14 cellular contexts compared by ENCODE assay signal in the genomic region with DNA sequence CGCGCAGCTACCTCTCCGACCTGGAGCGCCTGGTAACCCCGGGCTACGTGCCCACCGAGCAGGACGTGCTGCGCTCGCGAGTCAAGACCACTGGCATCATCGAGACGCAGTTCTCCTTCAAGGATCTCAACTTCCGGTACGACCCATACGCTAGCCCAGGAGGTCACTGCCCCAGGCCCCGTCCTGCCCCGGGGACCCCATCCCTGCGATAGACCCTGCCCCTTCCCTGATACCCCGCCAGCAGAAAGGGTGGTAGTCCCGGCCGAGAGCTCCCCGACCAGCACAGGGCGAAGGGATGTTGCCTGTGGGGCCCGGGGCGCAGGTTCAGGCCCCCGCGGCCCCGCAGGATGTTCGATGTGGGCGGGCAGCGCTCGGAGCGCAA. TPM values are rescaled to one million over a fixed set of nuclear protein-coding genes. Genes with fewer than 3 reads are reported as not detected.
DNase-seq lines count a peak whose midpoint lies in the region; ATAC-seq and TF ChIP-seq lines count a peak whose summit lies in the region.
"Had no signal": no experiment of that assay in that cellular context is flagged by ENCODE, and none has a peak within 500 bp of the region (broad histone marks: within the 10 kb centered on the region; RNA-seq: fewer than 3 reads in every experiment).

No MANE protein-coding gene starts in this region.

- H3K4me1 Mint-ChIP-seq in activated naive CD8-positive, alpha-beta T cell treated with anti-CD3 and anti-CD28 coated beads, Interleukin-2, amount 10 ng/mL, durations not matched to agents 7 days and 5 days = peaks cover 3% of the 10 kb centered on the region
- peaks cover 12% of the 10 kb centered on the region for H3K4me1 Mint-ChIP-seq in activated naive CD8-positive, alpha-beta T cell treated with anti-CD3 and anti-CD28 coated beads, Interleukin-2, amount 50 U/mL, for 24 hours
- H3K4me1 Mint-ChIP-seq in GM23338 = peaks cover 12% of the 10 kb centered on the region
- H3K4me1 Mint-ChIP-seq in activated T-helper 17 cell treated with anti-CD3 and anti-CD28 coated beads, Interleukin-2, amount 50 U/mL, for 72 hours = no peaks in the 10 kb centered on the region
- peaks cover 11% of the 10 kb centered on the region for H3K4me1 Mint-ChIP-seq in stimulated activated effector memory CD8-positive, alpha-beta T cell treated with anti-CD3 and anti-CD28 coated beads, Interleukin-12 subunit alpha, Interleukin-12 subunit beta, amount 100 ng/mL, for 72 hours

- no peak overlapping the region; the same call in 1 of the 2 replicates for H3K4me2 ChIP-seq in GM23338
- H3K4me2 ChIP-seq: PC-9 had no signal

- H4K20me1 ChIP-seq in GM23338 (replicated peaks; ENCODE audit: insufficient read depth) = no peaks in the 10 kb centered on the region

- peak overlapping the region; percentile 72 for H2AFZ ChIP-seq in GM23338
- H2AFZ ChIP-seq: PC-9 had no signal

- no peak for ATAC-seq in activated naive CD8-positive, alpha-beta T cell treated with anti-CD3 and anti-CD28 coated beads, Interleukin-2, amount 10 ng/mL, durations not matched to agents 7 days and 5 days (ENCODE audit: low read depth)
- no peak for ATAC-seq in activated naive CD8-positive, alpha-beta T cell treated with anti-CD3 and anti-CD28 coated beads, Interleukin-2, amount 50 U/mL, for 24 hours
- ATAC-seq in GM23338 = no peak
- no peak for ATAC-seq in activated T-helper 17 cell treated with anti-CD3 and anti-CD28 coated beads, Interleukin-2, amount 50 U/mL, for 72 hours (replicated peaks)
- no peak for ATAC-seq in stimulated activated effector memory CD8-positive, alpha-beta T cell treated with anti-CD3 and anti-CD28 coated beads, Interleukin-12 subunit alpha, Interleukin-12 subunit beta, amount 100 ng/mL, for 72 hours

- H3K36me3 Mint-ChIP-seq in activated naive CD8-positive, alpha-beta T cell treated with anti-CD3 and anti-CD28 coated beads, Interleukin-2, amount 10 ng/mL, durations not matched to agents 7 days and 5 days = no peaks in the 10 kb centered on the region
- H3K36me3 Mint-ChIP-seq in activated naive CD8-positive, alpha-beta T cell treated with anti-CD3 and anti-CD28 coated beads, Interleukin-2, amount 50 U/mL, for 24 hours (ENCODE audit: low read depth) = no peaks in the 10 kb centered on the region
- H3K36me3 Mint-ChIP-seq in GM23338 (ENCODE audit: low read depth) = no peaks in the 10 kb centered on the region
- H3K36me3 Mint-ChIP-seq in activated T-helper 17 cell treated with anti-CD3 and anti-CD28 coated beads, Interleukin-2, amount 50 U/mL, for 72 hours (ENCODE audit: low read depth) = no peaks in the 10 kb centered on the region
- peaks cover 4% of the 10 kb centered on the region for H3K36me3 Mint-ChIP-seq in stimulated activated effector memory CD8-positive, alpha-beta T cell treated with anti-CD3 and anti-CD28 coated beads, Interleukin-12 subunit alpha, Interleukin-12 subunit beta, amount 100 ng/mL, for 72 hours
- H3K36me3 Mint-ChIP-seq: CD4-positive, alpha-beta memory T cell had no signal

- H3K27ac Mint-ChIP-seq in activated naive CD8-positive, alpha-beta T cell treated with anti-CD3 and anti-CD28 coated beads, Interleukin-2, amount 10 ng/mL, durations not matched to agents 7 days and 5 days = no peak overlapping the region
- H3K27ac Mint-ChIP-seq in activated naive CD8-positive, alpha-beta T cell treated with anti-CD3 and anti-CD28 coated beads, Interleukin-2, amount 50 U/mL, for 24 hours = no peak overlapping the region
- no peak overlapping the region for H3K27ac Mint-ChIP-seq in GM23338
- H3K27ac Mint-ChIP-seq in activated T-helper 17 cell treated with anti-CD3 and anti-CD28 coated beads, Interleukin-2, amount 50 U/mL, for 72 hours = no peak overlapping the region
- no peak overlapping the region for H3K27ac Mint-ChIP-seq in stimulated activated effector memory CD8-positive, alpha-beta T cell treated with anti-CD3 and anti-CD28 coated beads, Interleukin-12 subunit alpha, Interleukin-12 subunit beta, amount 100 ng/mL, for 72 hours

- no peaks in the 10 kb centered on the region for H3K9me3 Mint-ChIP-seq in activated naive CD8-positive, alpha-beta T cell treated with anti-CD3 and anti-CD28 coated beads, Interleukin-2, amount 10 ng/mL, durations not matched to agents 7 days and 5 days
- no peaks in the 10 kb centered on the region for H3K9me3 Mint-ChIP-seq in activated naive CD8-positive, alpha-beta T cell treated with anti-CD3 and anti-CD28 coated beads, Interleukin-2, amount 50 U/mL, for 24 hours
- no peaks in the 10 kb centered on the region for H3K9me3 Mint-ChIP-seq in GM23338
- no peaks in the 10 kb centered on the region for H3K9me3 Mint-ChIP-seq in activated T-helper 17 cell treated with anti-CD3 and anti-CD28 coated beads, Interleukin-2, amount 50 U/mL, for 72 hours
- no peaks in the 10 kb centered on the region for H3K9me3 Mint-ChIP-seq in stimulated activated effector memory CD8-positive, alpha-beta T cell treated with anti-CD3 and anti-CD28 coated beads, Interleukin-12 subunit alpha, Interleukin-12 subunit beta, amount 100 ng/mL, for 72 hours
- H3K9me3 Mint-ChIP-seq: CD4-positive, alpha-beta memory T cell had no signal

- no peaks in the 10 kb centered on the region for H3K36me3 ChIP-seq in GM23338 (ENCODE audit: insufficient read depth)
- H3K36me3 ChIP-seq: SJCRH30 had no signal

- POLR2A ChIA-PET in activated naive CD8-positive, alpha-beta T cell treated with anti-CD3 and anti-CD28 coated beads, Interleukin-2, amount 10 ng/mL, durations not matched to agents 7 days and 5 days (lab: Charles Lee) = interaction anchor here (1.0 to 2.7 kb wide), 4 partner anchors 27 to 82 kb away, joined by 3 to 30 read pairs (median 8); no protein-coding TSS in a partner anchor

- TF ChIP-seq CTCF in GM23338 (conservative IDR thresholded peaks at IDR 0.05; ENCODE audit: low read depth in 2 of 2) = no peak

- no peaks in the 10 kb centered on the region for H3K9me2 ChIP-seq in GM23338 (ENCODE audit: insufficient read depth)

- no peak overlapping the region for H3K27ac ChIP-seq in GM23338 (ENCODE audit: low read depth)
- H3K27ac ChIP-seq: PC-9, SJCRH30 had no signal

- peaks cover 12% of the 10 kb centered on the region; the same call in 1 of the 2 replicates for H3K27me3 ChIP-seq in GM23338 (ENCODE audit: insufficient read depth)
- H3K27me3 ChIP-seq: SJCRH30 had no signal

- H3K4me3 ChIP-seq in GM23338 = no peak overlapping the region
- H3K4me3 ChIP-seq: PC-9, SJCRH30 had no signal

- H3K79me2 ChIP-seq in GM23338 (replicated peaks; ENCODE audit: insufficient read depth) = no peaks in the 10 kb centered on the region

- peaks cover 3% of the 10 kb centered on the region for H3F3A ChIP-seq in GM23338 (replicated peaks; ENCODE audit: low read depth)

- peaks cover 8% of the 10 kb centered on the region; the same call in 1 of the 2 replicates for H3K4me1 ChIP-seq in GM23338 (ENCODE audit: insufficient read depth)

- H3K4me3 Mint-ChIP-seq in activated naive CD8-positive, alpha-beta T cell treated with anti-CD3 and anti-CD28 coated beads, Interleukin-2, amount 10 ng/mL, durations not matched to agents 7 days and 5 days = no peak overlapping the region
- no peak overlapping the region for H3K4me3 Mint-ChIP-seq in activated naive CD8-positive, alpha-beta T cell treated with anti-CD3 and anti-CD28 coated beads, Interleukin-2, amount 50 U/mL, for 24 hours
- no peak overlapping the region for H3K4me3 Mint-ChIP-seq in GM23338
- peak overlapping the region; percentile 29 for H3K4me3 Mint-ChIP-seq in activated T-helper 17 cell treated with anti-CD3 and anti-CD28 coated beads, Interleukin-2, amount 50 U/mL, for 72 hours
- peak overlapping the region; percentile 45 for H3K4me3 Mint-ChIP-seq in stimulated activated effector memory CD8-positive, alpha-beta T cell treated with anti-CD3 and anti-CD28 coated beads, Interleukin-12 subunit alpha, Interleukin-12 subunit beta, amount 100 ng/mL, for 72 hours

- peaks cover 26% of the 10 kb centered on the region for H3K27me3 Mint-ChIP-seq in activated naive CD8-positive, alpha-beta T cell treated with anti-CD3 and anti-CD28 coated beads, Interleukin-2, amount 10 ng/mL, durations not matched to agents 7 days and 5 days
- peaks cover 15% of the 10 kb centered on the region for H3K27me3 Mint-ChIP-seq in activated naive CD8-positive, alpha-beta T cell treated with anti-CD3 and anti-CD28 coated beads, Interleukin-2, amount 50 U/mL, for 24 hours
- peaks cover 17% of the 10 kb centered on the region for H3K27me3 Mint-ChIP-seq in GM23338 (ENCODE audit: insufficient read depth, low read depth, poor library complexity)
- H3K27me3 Mint-ChIP-seq in activated T-helper 17 cell treated with anti-CD3 and anti-CD28 coated beads, Interleukin-2, amount 50 U/mL, for 72 hours = no peaks in the 10 kb centered on the region

- peak; percentile 50 for DNase-seq in activated naive CD8-positive, alpha-beta T cell treated with anti-CD3 and anti-CD28 coated beads, Interleukin-2, amount 10 ng/mL, durations not matched to agents 7 days and 5 days
- DNase-seq in activated naive CD8-positive, alpha-beta T cell treated with anti-CD3 and anti-CD28 coated beads, Interleukin-2, amount 50 U/mL, for 24 hours = no peak
- DNase-seq in GM23338 (ENCODE audit: low spot score) = no peak
- no peak for DNase-seq in stimulated activated effector memory CD8-positive, alpha-beta T cell treated with anti-CD3 and anti-CD28 coated beads, Interleukin-12 subunit alpha, Interleukin-12 subunit beta, amount 100 ng/mL, for 72 hours (ENCODE audit: low spot score in 2 of 2)
- DNase-seq in retina = no peak
- no peak for DNase-seq in T-helper 2 cell
- DNase-seq: DMS79, NCI-H1436 treated with DMSO at 0.1 percent for 48 hours, NCI-H2029 treated with DMSO at 0.1 percent for 48 hours, NCI-H510A treated with DMSO at 0.1 percent for 48 hours had no signal

RNA-seq across cellular contexts. Expression of gene GNAT1, which starts 2.3 kb away (rescaled TPM):
- not detected for total RNA-seq in activated naive CD8-positive, alpha-beta T cell treated with anti-CD3 and anti-CD28 coated beads, Interleukin-2, amount 10 ng/mL, durations not matched to agents 7 days and 5 days
- total RNA-seq in GM23338 (2014; rRNA removed; shearing (Covaris generic)) = not detected in 2 replicates
- polyA plus RNA-seq in GM23338 (2016; fragmentation: Nextera tagmentation; extraction: Ambion mirVana) = not detected in 2 replicates
- total RNA-seq in activated T-helper 17 cell treated with anti-CD3 and anti-CD28 coated beads, Interleukin-2, amount 50 U/mL, for 72 hours = not detected
- total RNA-seq: CD4-positive, alpha-beta memory T cell; PC-9 had no signal
- polyA plus RNA-seq: CD4-positive, alpha-beta memory T cell had no signal

RNA-seq across cellular contexts. Expression of gene SLC38A3, which starts 11.3 kb away (rescaled TPM):
- not detected for total RNA-seq in activated naive CD8-positive, alpha-beta T cell treated with anti-CD3 and anti-CD28 coated beads, Interleukin-2, amount 10 ng/mL, durations not matched to agents 7 days and 5 days
- 0.28 and 3.0 TPM in 2 replicates for total RNA-seq in GM23338 (2014; rRNA removed; shearing (Covaris generic))
- 0.68 and 1.3 TPM in 2 replicates for polyA plus RNA-seq in GM23338 (2016; fragmentation: Nextera tagmentation; extraction: Ambion mirVana)
- total RNA-seq in activated T-helper 17 cell treated with anti-CD3 and anti-CD28 coated beads, Interleukin-2, amount 50 U/mL, for 72 hours = under 1 TPM in 1 of 2 donors, not detected in 1; 0.71 TPM
- total RNA-seq: CD4-positive, alpha-beta memory T cell had no signal
- polyA plus RNA-seq: CD4-positive, alpha-beta memory T cell had no signal

RNA-seq across cellular contexts. Expression of gene SEMA3F, which starts 38.6 kb away (rescaled TPM):
- under 1 TPM in 1 of 2 experiments, not detected in 1; 0.09 TPM for total RNA-seq in activated naive CD8-positive, alpha-beta T cell treated with anti-CD3 and anti-CD28 coated beads, Interleukin-2, amount 10 ng/mL, durations not matched to agents 7 days and 5 days
- 32.6 and 67.6 TPM in 2 replicates for total RNA-seq in GM23338 (2014; rRNA removed; shearing (Covaris generic))
- polyA plus RNA-seq in GM23338 (2016; fragmentation: Nextera tagmentation; extraction: Ambion mirVana) = 2.3 and 2.8 TPM in 2 replicates
- total RNA-seq in activated T-helper 17 cell treated with anti-CD3 and anti-CD28 coated beads, Interleukin-2, amount 50 U/mL, for 72 hours = 1 to 10 TPM in 1 of 2 donors, not detected in 1; 1.5 TPM
- total RNA-seq: CD4-positive, alpha-beta memory T cell had no signal
- polyA plus RNA-seq: CD4-positive, alpha-beta memory T cell had no signal

RNA-seq across cellular contexts. Expression of gene GNAI2, which starts 42.3 kb away (rescaled TPM):
- 100 to 1,000 TPM; 435 to 448 TPM for total RNA-seq in activated naive CD8-positive, alpha-beta T cell treated with anti-CD3 and anti-CD28 coated beads, Interleukin-2, amount 10 ng/mL, durations not matched to agents 7 days and 5 days
- 132 and 153 TPM in 2 replicates for total RNA-seq in GM23338 (2014; rRNA removed; shearing (Covaris generic))
- polyA plus RNA-seq in GM23338 (2016; fragmentation: Nextera tagmentation; extraction: Ambion mirVana) = 138 and 140 TPM in 2 replicates
- 100 to 1,000 TPM; 283 to 392 TPM for total RNA-seq in activated T-helper 17 cell treated with anti-CD3 and anti-CD28 coated beads, Interleukin-2, amount 50 U/mL, for 72 hours

Comparison
In these comparisons a context has a peak if more than half of its experiments do, and no peak if none do; other contexts are left out.
1. H3K4me3 Mint-ChIP-seq: peak in activated T-helper 17 cell treated with anti-CD3 and anti-CD28 coated beads, Interleukin-2, amount 50 U/mL, for 72 hours (single experiment) and stimulated activated effector memory CD8-positive, alpha-beta T cell treated with anti-CD3 and anti-CD28 coated beads, Interleukin-12 subunit alpha, Interleukin-12 subunit beta, amount 100 ng/mL, for 72 hours (single experiment); none in activated naive CD8-positive, alpha-beta T cell treated with anti-CD3 and anti-CD28 coated beads, Interleukin-2, amount 10 ng/mL, durations not matched to agents 7 days and 5 days (single experiment), activated naive CD8-positive, alpha-beta T cell treated with anti-CD3 and anti-CD28 coated beads, Interleukin-2, amount 50 U/mL, for 24 hours (single experiment) and GM23338 (single experiment).
2. RNA of gene SEMA3F, which starts 38.6 kb away (total RNA-seq): 32.6 to 67.6 TPM in GM23338; 1.5 TPM in activated T-helper 17 cell treated with anti-CD3 and anti-CD28 coated beads, Interleukin-2, amount 50 U/mL, for 72 hours and 0.09 TPM in activated naive CD8-positive, alpha-beta T cell treated with anti-CD3 and anti-CD28 coated beads, Interleukin-2, amount 10 ng/mL, durations not matched to agents 7 days and 5 days; every median in the first group is over 10 times any median in the second.